Comparison of ENCODE assay signal across 8 cellular contexts in the genomic region with DNA sequence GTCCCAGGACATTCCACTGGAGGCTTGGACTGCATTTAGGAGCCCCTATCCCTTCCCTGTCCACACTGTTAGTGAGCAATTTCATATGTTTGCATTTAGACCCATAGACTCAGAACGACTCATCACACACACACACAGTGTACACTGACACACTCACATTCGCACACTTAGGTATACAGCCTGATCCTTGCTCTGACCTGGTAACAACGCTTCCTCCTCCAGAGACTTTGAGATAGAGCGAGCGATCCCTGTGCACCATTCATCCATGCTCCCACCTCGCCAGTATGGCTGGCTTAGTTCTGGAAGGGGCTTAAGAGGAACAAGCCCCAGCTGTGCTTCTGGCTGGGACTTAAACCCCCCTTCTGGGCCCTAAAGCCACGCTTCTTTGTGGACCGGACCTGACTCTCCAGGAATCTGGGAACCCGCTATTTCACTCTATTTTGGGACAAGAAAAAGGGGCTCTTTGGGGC. TPM values are rescaled to one million over a fixed set of nuclear protein-coding genes. Genes with fewer than 3 reads are reported as not detected.
DNase-seq lines count a peak whose midpoint lies in the region; ATAC-seq, FAIRE-seq and TF ChIP-seq lines count a peak whose summit lies in the region.

No MANE protein-coding gene starts in this region.

- RAD21 ChIA-PET in GM12878 (lab: Charles Lee; ENCODE audit: unreplicated experiment) = no interaction called here

- intact Hi-C loops in CD4-positive, alpha-beta memory T cell (cut with micrococcal nuclease) = no loop called here
- intact Hi-C loops in GM12878 (cut with micrococcal nuclease; ENCODE audit: unreplicated experiment) = no loop called here

- H3K9me3 ChIP-seq in CD4-positive, alpha-beta memory T cell (ENCODE audit: control insufficient read depth in 1 of 2, low read length in 2 of 2) = no peaks in the 10 kb centered on the region
- no peaks in the 10 kb centered on the region; the same call in 2 of the 3 replicates for H3K9me3 ChIP-seq in GM12878 (replicated peaks; ENCODE audit: control insufficient read depth, insufficient read depth, low read length)

- no peak overlapping the region for H3K4me2 ChIP-seq in GM12878 (ENCODE audit: control insufficient read depth, insufficient read depth)

- no peak overlapping the region for H3K9ac ChIP-seq in GM12878 (ENCODE audit: control insufficient read depth, insufficient read depth, low read length)

- H3K27ac Mint-ChIP-seq in CD4-positive, alpha-beta memory T cell = peak overlapping the region in 3 of 7 donors; percentile 31 to 87 (median 48)
- H3K27ac Mint-ChIP-seq in nephron = no peak overlapping the region

- in situ Hi-C loops in GM12878 (cut with MboI) = loop anchor here (5.0 kb wide), 1 partner anchor 722 kb away; no protein-coding TSS in a partner anchor

- H2AFZ ChIP-seq in GM12878 (ENCODE audit: control insufficient read depth, low read depth, low read length) = no peak overlapping the region

- no peak for TF ChIP-seq EP300 in GM12878 (IDR thresholded peaks at IDR 0.05; ENCODE audit: borderline replicate concordance in 1 of 2, control insufficient read depth in 1 of 2, low read depth in 2 of 2, low read length in 2 of 2)

- no peaks in the 10 kb centered on the region for H3K79me2 ChIP-seq in GM12878 (ENCODE audit: control insufficient read depth, insufficient read depth, low read length)

- H3K36me3 ChIP-seq in CD4-positive, alpha-beta memory T cell (ENCODE audit: insufficient read depth, low read length) = no peaks in the 10 kb centered on the region
- H3K36me3 ChIP-seq in GM12878 (ENCODE audit: control insufficient read depth in 2 of 2, insufficient read depth in 2 of 2, low read length in 1 of 2) = no peaks in the 10 kb centered on the region

- ATAC-seq in GM12878 (peak; percentile 21; the same call in 1 of the 3 replicates), GM21786 (IDR thresholded peaks at IDR 0.05; ENCODE audit: unreplicated experiment) (no peak)

- SMC1A ChIA-PET in GM12878 (lab: Charles Lee; ENCODE audit: uncharacterized antibody, unreplicated experiment) = no interaction called here

- peak overlapping the region; percentile 64 to 82 (median 76) for H3K4me3 Mint-ChIP-seq in CD4-positive, alpha-beta memory T cell
- H3K4me3 Mint-ChIP-seq in nephron = peak overlapping the region; percentile 70 to 82 (median 79)

- no peak for TF ChIP-seq RAD21 in GM12878 (IDR thresholded peaks at IDR 0.05; ENCODE audit: insufficient read depth, low read depth, low read length)

- peaks cover 30 to 61% (median 38%) of the 10 kb centered on the region in 4 donors for H3K4me1 Mint-ChIP-seq in CD4-positive, alpha-beta memory T cell
- peaks cover 27% of the 10 kb centered on the region for H3K4me1 Mint-ChIP-seq in nephron

- peaks cover 0 to 9% (median 2%) of the 10 kb centered on the region in 8 donors for H3K9me3 Mint-ChIP-seq in CD4-positive, alpha-beta memory T cell
- no peaks in the 10 kb centered on the region for H3K9me3 Mint-ChIP-seq in nephron

- peaks cover 78% of the 10 kb centered on the region for H3K27me3 ChIP-seq in CD4-positive, alpha-beta memory T cell (ENCODE audit: insufficient read depth, low read length)
- peaks cover 30 to 51% of the 10 kb centered on the region in 2 experiments for H3K27me3 ChIP-seq in GM12878 (replicated peaks in 1 of 2; ENCODE audit: control insufficient read depth in 2 of 2, insufficient read depth in 2 of 2, low read length in 1 of 2)

- CTCF ChIA-PET in CD4-positive, alpha-beta memory T cell (lab: Charles Lee; ENCODE audit: partially characterized antibody) = interaction anchor here (0.8 kb wide), 1 partner anchor 22 kb away, joined by 3 read pairs; no protein-coding TSS in a partner anchor
- CTCF ChIA-PET in GM12878 (lab: Yijun Ruan, JAX) = no interaction called here

- no peaks in the 10 kb centered on the region for H3K36me3 Mint-ChIP-seq in CD4-positive, alpha-beta memory T cell
- H3K36me3 Mint-ChIP-seq in nephron (ENCODE audit: low read depth) = no peaks in the 10 kb centered on the region

- no peak for TF ChIP-seq POLR2A in GM12878 (IDR thresholded peaks at IDR 0.05; ENCODE audit: low read depth, low read length)

- POLR2A ChIA-PET in CD4-positive, alpha-beta memory T cell (lab: Charles Lee; ENCODE audit: partially characterized antibody) = no interaction called here
- POLR2A ChIA-PET in GM12878 (lab: Charles Lee) = no interaction called here

- no TSS peak for BruUV-seq in GM12878 (replicated peaks; lab: Mats Ljungman, UMichigan)

- no peak overlapping the region for H3K27ac ChIP-seq in CD4-positive, alpha-beta memory T cell (ENCODE audit: low read depth, low read length)
- no peak overlapping the region for H3K27ac ChIP-seq in GM12878 (ENCODE audit: control insufficient read depth, insufficient read depth)

- H4K20me1 ChIP-seq in GM12878 (ENCODE audit: control insufficient read depth, insufficient read depth) = no peaks in the 10 kb centered on the region

- TF ChIP-seq CTCF in GM12878 (IDR thresholded peaks at IDR 0.05 in 2 of 3, conservative IDR thresholded peaks at IDR 0.05 in 1 of 3; ENCODE audit: control insufficient read depth in 2 of 3, extremely low read depth in 1 of 3, insufficient read depth in 1 of 3, low read depth in 3 of 3, low read length in 3 of 3) (no peak), nephron (IDR thresholded peaks at IDR 0.05; ENCODE audit: unreplicated experiment in 3 of 3) (no peak)

- 28% methylated on average over 9 of the region's 9 CpGs for WGBS in GM12878 (ENCODE audit: insufficient coverage, insufficient replicate concordance, low lambda C conversion rate, missing lambda C conversion rate)

- peaks cover 71 to 80% of the 10 kb centered on the region in 2 donors for H3K27me3 Mint-ChIP-seq in CD4-positive, alpha-beta memory T cell
- H3K27me3 Mint-ChIP-seq in nephron (ENCODE audit: low read depth) = peaks cover 98% of the 10 kb centered on the region

- peak; percentile 41 for FAIRE-seq in GM12878 (lab: Jason Lieb, UNC)

- no peak overlapping the region for H3K4me3 ChIP-seq in CD4-positive, alpha-beta memory T cell (ENCODE audit: low read length in 2 of 2)
- H3K4me3 ChIP-seq in GM12878 = no peak overlapping the region

- DNase-seq in CD4-positive, alpha-beta memory T cell = no peak
- DNase-seq in Kasumi-1 (lab: John Stamatoyannopoulos, UW) (peak; percentile 36 to 60), GM12878 (ENCODE audit: low read depth, low spot score) (no peak), HuH-7.5 (ENCODE audit: low spot score) (no peak), NCI-H1092 (lab: John Stamatoyannopoulos, UW) (no peak)
- no peak for DNase-seq in stimulated activated naive CD4-positive, alpha-beta T cell treated with Interleukin-2 at 50 U/mL for 16 hours (lab: John Stamatoyannopoulos, UW)

- H3K4me1 ChIP-seq in CD4-positive, alpha-beta memory T cell (ENCODE audit: insufficient read depth, low read length) = peaks cover 40% of the 10 kb centered on the region
- H3K4me1 ChIP-seq in GM12878 (ENCODE audit: control insufficient read depth, insufficient read depth, low read length) = no peaks in the 10 kb centered on the region; the same call in 1 of the 2 replicates

RNA-seq across cellular contexts. Expression of gene HOXA13, which starts 0.9 kb away (rescaled TPM):
- not detected for total RNA-seq in CD4-positive, alpha-beta memory T cell
- not detected for polyA plus RNA-seq in CD4-positive, alpha-beta memory T cell
- not detected in 2 replicates for total RNA-seq in GM12878 (2013; cell fraction: nucleolus; rRNA removed)
- total RNA-seq in GM12878 (2014; rRNA removed) (not detected in 2 replicates), GM12878 (2014; rRNA removed; fragmentation: Illumina TruSeq; extraction: Trizol) (not detected in 2 replicates), GM12878 (2021) (not detected in 2 replicates)
- polyA plus RNA-seq in GM12878 (2011; ENCODE audit: low read depth) = not detected
- polyA plus RNA-seq in GM12878 (2011; rRNA removed) (not detected in 2 replicates), GM12878 (2014; fragmentation: Illumina TruSeq; extraction: Trizol) (not detected in 2 replicates), GM12878 (2014; fragmentation: Nextera tagmentation; extraction: Ambion mirVana) (not detected), GM12878 (2014; rRNA removed) (not detected in 2 replicates), GM12878 (2016; fragmentation: Nextera tagmentation; extraction: Ambion mirVana) (not detected)
- not detected in 2 replicates for polyA plus RNA-seq in GM12878 (2011; cell fraction: cytosol; rRNA removed)
- polyA plus RNA-seq in GM12878 (2011; cell fraction: nucleus; rRNA removed) = not detected in 2 replicates
- not detected in 2 replicates for polyA plus RNA-seq in GM12878 (2012)
- polyA minus RNA-seq in GM12878 (2011; rRNA and poly(A)+ RNA removed) = not detected in 2 replicates
- polyA minus RNA-seq in GM12878 (2011; cell fraction: cytosol; rRNA and poly(A)+ RNA removed) = not detected in 2 replicates
- not detected in 2 replicates for polyA minus RNA-seq in GM12878 (2011; cell fraction: nucleus; rRNA and poly(A)+ RNA removed)

RNA-seq across cellular contexts. Expression of gene HOXA11, which starts 15.8 kb away (rescaled TPM):
- not detected for total RNA-seq in CD4-positive, alpha-beta memory T cell
- not detected for polyA plus RNA-seq in CD4-positive, alpha-beta memory T cell
- total RNA-seq in GM12878 (2013; cell fraction: nucleolus; rRNA removed) = not detected in 2 replicates
- total RNA-seq in GM12878 (2014; rRNA removed) (not detected in 2 replicates), GM12878 (2014; rRNA removed; fragmentation: Illumina TruSeq; extraction: Trizol) (not detected in 2 replicates), GM12878 (2021) (not detected in 2 replicates)
- not detected for polyA plus RNA-seq in GM12878 (2011; ENCODE audit: low read depth)
- polyA plus RNA-seq in GM12878 (2011; rRNA removed) (not detected in 2 replicates), GM12878 (2014; fragmentation: Illumina TruSeq; extraction: Trizol) (not detected in 2 replicates), GM12878 (2014; fragmentation: Nextera tagmentation; extraction: Ambion mirVana) (not detected), GM12878 (2014; rRNA removed) (not detected in 2 replicates), GM12878 (2016; fragmentation: Nextera tagmentation; extraction: Ambion mirVana) (not detected)
- 0.03 TPM in 1 of 2 replicates, not detected in the other for polyA plus RNA-seq in GM12878 (2011; cell fraction: cytosol; rRNA removed)
- not detected in 2 replicates for polyA plus RNA-seq in GM12878 (2011; cell fraction: nucleus; rRNA removed)
- polyA plus RNA-seq in GM12878 (2012) = not detected in 2 replicates
- polyA minus RNA-seq in GM12878 (2011; rRNA and poly(A)+ RNA removed) = not detected in 2 replicates
- polyA minus RNA-seq in GM12878 (2011; cell fraction: cytosol; rRNA and poly(A)+ RNA removed) = not detected in 2 replicates
- polyA minus RNA-seq in GM12878 (2011; cell fraction: nucleus; rRNA and poly(A)+ RNA removed) = not detected in 2 replicates

RNA-seq across cellular contexts. Expression of gene HOXA10, which starts 26.7 kb away (rescaled TPM):
- total RNA-seq in CD4-positive, alpha-beta memory T cell = not detected
- polyA plus RNA-seq in CD4-positive, alpha-beta memory T cell = not detected
- total RNA-seq in GM12878 (2013; cell fraction: nucleolus; rRNA removed) = not detected in 2 replicates
- total RNA-seq in GM12878 (2014; rRNA removed) (not detected in 2 replicates), GM12878 (2014; rRNA removed; fragmentation: Illumina TruSeq; extraction: Trizol) (not detected in 2 replicates), GM12878 (2021) (not detected in 2 replicates)
- polyA plus RNA-seq in GM12878 (2011; ENCODE audit: low read depth) = not detected
- polyA plus RNA-seq in GM12878 (2011; rRNA removed) (not detected in 2 replicates), GM12878 (2014; fragmentation: Illumina TruSeq; extraction: Trizol) (not detected in 2 replicates), GM12878 (2014; fragmentation: Nextera tagmentation; extraction: Ambion mirVana) (not detected), GM12878 (2014; rRNA removed) (not detected in 2 replicates), GM12878 (2016; fragmentation: Nextera tagmentation; extraction: Ambion mirVana) (not detected)
- not detected in 2 replicates for polyA plus RNA-seq in GM12878 (2011; cell fraction: cytosol; rRNA removed)
- not detected in 2 replicates for polyA plus RNA-seq in GM12878 (2011; cell fraction: nucleus; rRNA removed)
- not detected in 2 replicates for polyA plus RNA-seq in GM12878 (2012)
- not detected in 2 replicates for polyA minus RNA-seq in GM12878 (2011; rRNA and poly(A)+ RNA removed)
- polyA minus RNA-seq in GM12878 (2011; cell fraction: cytosol; rRNA and poly(A)+ RNA removed) = not detected in 2 replicates
- polyA minus RNA-seq in GM12878 (2011; cell fraction: nucleus; rRNA and poly(A)+ RNA removed) = not detected in 2 replicates

RNA-seq across cellular contexts. Expression of gene HOXA9, which starts 35.5 kb away (rescaled TPM):
- total RNA-seq in CD4-positive, alpha-beta memory T cell = not detected
- polyA plus RNA-seq in CD4-positive, alpha-beta memory T cell = not detected
- not detected in 2 replicates for total RNA-seq in GM12878 (2013; cell fraction: nucleolus; rRNA removed)
- total RNA-seq in GM12878 (2014; rRNA removed) (not detected in 2 replicates), GM12878 (2014; rRNA removed; fragmentation: Illumina TruSeq; extraction: Trizol) (not detected in 2 replicates), GM12878 (2021) (not detected in 2 replicates)
- polyA plus RNA-seq in GM12878 (2011; ENCODE audit: low read depth) = not detected
- polyA plus RNA-seq in GM12878 (2011; rRNA removed) (not detected in 2 replicates), GM12878 (2014; fragmentation: Illumina TruSeq; extraction: Trizol) (not detected in 2 replicates), GM12878 (2014; fragmentation: Nextera tagmentation; extraction: Ambion mirVana) (not detected), GM12878 (2014; rRNA removed) (not detected in 2 replicates), GM12878 (2016; fragmentation: Nextera tagmentation; extraction: Ambion mirVana) (not detected)
- polyA plus RNA-seq in GM12878 (2011; cell fraction: cytosol; rRNA removed) = not detected in 2 replicates
- polyA plus RNA-seq in GM12878 (2011; cell fraction: nucleus; rRNA removed) = not detected in 2 replicates
- not detected in 2 replicates for polyA plus RNA-seq in GM12878 (2012)
- polyA minus RNA-seq in GM12878 (2011; rRNA and poly(A)+ RNA removed) = not detected in 2 replicates
- not detected in 2 replicates for polyA minus RNA-seq in GM12878 (2011; cell fraction: cytosol; rRNA and poly(A)+ RNA removed)
- polyA minus RNA-seq in GM12878 (2011; cell fraction: nucleus; rRNA and poly(A)+ RNA removed) = not detected in 2 replicates

RNA-seq across cellular contexts. Expression of gene EVX1, which starts 41.8 kb away (rescaled TPM):
- total RNA-seq in CD4-positive, alpha-beta memory T cell = not detected
- polyA plus RNA-seq in CD4-positive, alpha-beta memory T cell = not detected
- total RNA-seq in GM12878 (2013; cell fraction: nucleolus; rRNA removed) = not detected in 2 replicates
- not detected in 2 replicates for total RNA-seq in GM12878 (2014; rRNA removed)
- not detected in 2 replicates for total RNA-seq in GM12878 (2014; rRNA removed; fragmentation: Illumina TruSeq; extraction: Trizol)
- not detected in 2 replicates for total RNA-seq in GM12878 (2021)
- polyA plus RNA-seq in GM12878 (2011; ENCODE audit: low read depth) = not detected
- polyA plus RNA-seq in GM12878 (2011; rRNA removed) = not detected in 2 replicates
- not detected in 2 replicates for polyA plus RNA-seq in GM12878 (2011; cell fraction: cytosol; rRNA removed)
- polyA plus RNA-seq in GM12878 (2011; cell fraction: nucleus; rRNA removed) = not detected in 2 replicates
- not detected in 2 replicates for polyA plus RNA-seq in GM12878 (2012)
- polyA plus RNA-seq in GM12878 (2014; fragmentation: Illumina TruSeq; extraction: Trizol) = not detected in 2 replicates
- polyA plus RNA-seq in GM12878 (2014; fragmentation: Nextera tagmentation; extraction: Ambion mirVana) = not detected
- not detected in 2 replicates for polyA plus RNA-seq in GM12878 (2014; rRNA removed)
- polyA plus RNA-seq in GM12878 (2016; fragmentation: Nextera tagmentation; extraction: Ambion mirVana) = not detected
- polyA minus RNA-seq in GM12878 (2011; rRNA and poly(A)+ RNA removed) = not detected in 2 replicates
- not detected in 2 replicates for polyA minus RNA-seq in GM12878 (2011; cell fraction: cytosol; rRNA and poly(A)+ RNA removed)
- polyA minus RNA-seq in GM12878 (2011; cell fraction: nucleus; rRNA and poly(A)+ RNA removed) = not detected in 2 replicates

Comparison
In these comparisons a context has a peak if more than half of its experiments do, and no peak if none do; other contexts are left out.
1. DNase-seq: peak in Kasumi-1 (2 of 2); none in CD4-positive, alpha-beta memory T cell (0 of 5), GM12878 (single experiment), HuH-7.5 (single experiment), NCI-H1092 (single experiment) and stimulated activated naive CD4-positive, alpha-beta T cell treated with Interleukin-2 at 50 U/mL for 16 hours (single experiment).